ENCODE assay signal across 16 cellular contexts in genomic region chr17:8492121-8492520, GRCh38. TPM values are rescaled to one million over a fixed set of nuclear protein-coding genes. Genes with fewer than 3 reads are reported as not detected.
A peak's percentile ranks its signal among the peaks of the same experiment; 100 is the strongest.
DNase-seq lines count a peak whose midpoint lies in the region; ATAC-seq and TF ChIP-seq lines count a peak whose summit lies in the region.
"Had no signal": no experiment of that assay in that cellular context is flagged by ENCODE, and none has a peak within 500 bp of the region (broad histone marks: within the 10 kb centered on the region; RNA-seq: fewer than 3 reads in every experiment).

No MANE protein-coding gene starts in this region.

- TF ChIP-seq CTCF in GM23338 (conservative IDR thresholded peaks at IDR 0.05; ENCODE audit: low read depth in 2 of 2) (no peak), neural progenitor cell (IDR thresholded peaks at IDR 0.05) (no peak), endodermal cell (conservative IDR thresholded peaks at IDR 0.05) (no peak), hepatocyte (IDR thresholded peaks at IDR 0.05; ENCODE audit: poor library complexity) (no peak)

- DNase-seq in GM23338 (ENCODE audit: low spot score) (no peak), islet precursor cell (peak; percentile 35), neural progenitor cell (ENCODE audit: low spot score) (no peak), aorta (peak; percentile 30 to 69), endodermal cell (no peak), NCI-H1694 treated with DMSO at 0.1 percent for 48 hours (lab: John Stamatoyannopoulos, UW) (no peak), hepatocyte (ENCODE audit: low spot score) (no peak)
- DNase-seq: CD4-positive, alpha-beta memory T cell; DMS153; DMS79; GDM1; GOT3 had no signal

- H3K4me3 ChIP-seq in GM23338 (no peak overlapping the region), neural progenitor cell (no peak overlapping the region), aorta (ENCODE audit: low read length in 2 of 2) (no peak overlapping the region), endodermal cell (ENCODE audit: low read length) (no peak overlapping the region), hepatocyte (no peak overlapping the region)
- H3K4me3 ChIP-seq: A549, BLaER1 had no signal

- WGBS in aorta, 2 donors: 85 to 89% methylated on average over 17 of the region's 17 CpGs
- 96 to 98% methylated on average over 10 to 17 of the region's 17 CpGs for WGBS in endodermal cell (ENCODE audit: insufficient coverage in 1 of 2, insufficient read length in 1 of 2), 2 experiments
- 98% methylated on average over 16 of the region's 17 CpGs for WGBS in hepatocyte (ENCODE audit: low lambda C conversion rate, missing lambda C conversion rate)

- H3K36me3 Mint-ChIP-seq in GM23338 (ENCODE audit: low read depth) (peaks cover 96% of the 10 kb centered on the region), neural progenitor cell (peaks cover 53% of the 10 kb centered on the region), endodermal cell (ENCODE audit: low read depth) (peaks cover 93% of the 10 kb centered on the region)

- H3K79me2 ChIP-seq in GM23338 (replicated peaks; ENCODE audit: insufficient read depth): no peaks in the 10 kb centered on the region
- no peaks in the 10 kb centered on the region for H3K79me2 ChIP-seq in neural progenitor cell (ENCODE audit: low read depth)
- no peaks in the 10 kb centered on the region for H3K79me2 ChIP-seq in hepatocyte

- peaks cover 88% of the 10 kb centered on the region for H3K36me3 ChIP-seq in GM23338 (ENCODE audit: insufficient read depth)
- H3K36me3 ChIP-seq in neural progenitor cell: peaks cover 7% of the 10 kb centered on the region
- H3K36me3 ChIP-seq in aorta (ENCODE audit: control insufficient read depth in 1 of 2, insufficient read depth in 2 of 2, low read length in 1 of 2): peaks cover 0 to 36% of the 10 kb centered on the region in 2 donors
- peaks cover 100% of the 10 kb centered on the region for H3K36me3 ChIP-seq in endodermal cell (ENCODE audit: control insufficient read depth, insufficient read depth, low read length)
- H3K36me3 ChIP-seq in hepatocyte (replicated peaks; ENCODE audit: insufficient read depth, low read depth): no peaks in the 10 kb centered on the region

- no peaks in the 10 kb centered on the region for H3K4me1 Mint-ChIP-seq in GM23338
- H3K4me1 Mint-ChIP-seq in neural progenitor cell: no peaks in the 10 kb centered on the region
- H3K4me1 Mint-ChIP-seq in endodermal cell: no peaks in the 10 kb centered on the region
- H3K4me1 Mint-ChIP-seq: CD14-positive monocyte; CD4-positive, alpha-beta memory T cell had no signal

- H3K4me3 Mint-ChIP-seq in GM23338 (no peak overlapping the region), neural progenitor cell (no peak overlapping the region), endodermal cell (no peak overlapping the region)
- H3K4me3 Mint-ChIP-seq: CD14-positive monocyte; CD4-positive, alpha-beta memory T cell had no signal

- ATAC-seq in GM23338 (no peak), aorta (ENCODE audit: low FRiP score) (no peak)
- ATAC-seq: A549 had no signal

- no peak overlapping the region for H2AFZ ChIP-seq in GM23338
- H2AFZ ChIP-seq in neural progenitor cell (replicated peaks): no peak overlapping the region
- no peak overlapping the region for H2AFZ ChIP-seq in hepatocyte

- H3K9me2 ChIP-seq in GM23338 (ENCODE audit: insufficient read depth) (no peaks in the 10 kb centered on the region), hepatocyte (replicated peaks; ENCODE audit: insufficient read depth) (no peaks in the 10 kb centered on the region)

- H3K27ac ChIP-seq in GM23338 (ENCODE audit: low read depth): peak overlapping the region; percentile 26; the same call in 1 of the 2 replicates
- peak overlapping the region; percentile 37 for H3K27ac ChIP-seq in neural progenitor cell
- H3K27ac ChIP-seq in aorta (ENCODE audit: low read depth in 1 of 2, low read length in 2 of 2): no peak overlapping the region
- H3K27ac ChIP-seq in endodermal cell (ENCODE audit: low read depth, low read length): no peak overlapping the region
- no peak overlapping the region for H3K27ac ChIP-seq in hepatocyte
- H3K27ac ChIP-seq: 22Rv1, A549, BLaER1 had no signal

- intact Hi-C loops in aorta (cut with DNase I): no loop called here

- H3K4me1 ChIP-seq in GM23338 (ENCODE audit: insufficient read depth) (no peaks in the 10 kb centered on the region), neural progenitor cell (no peaks in the 10 kb centered on the region), aorta (ENCODE audit: control insufficient read depth in 1 of 2, insufficient read depth in 2 of 2, low read length in 2 of 2) (no peaks in the 10 kb centered on the region), endodermal cell (ENCODE audit: control insufficient read depth, insufficient read depth, low read length) (no peaks in the 10 kb centered on the region), hepatocyte (ENCODE audit: insufficient read depth) (no peaks in the 10 kb centered on the region)
- H3K4me1 ChIP-seq: A549 had no signal

- H3K27me3 Mint-ChIP-seq in GM23338 (ENCODE audit: insufficient read depth, low read depth, poor library complexity) (peaks cover 10% of the 10 kb centered on the region), neural progenitor cell (ENCODE audit: insufficient read depth, low read depth) (peaks cover 6% of the 10 kb centered on the region), endodermal cell (ENCODE audit: insufficient read depth) (no peaks in the 10 kb centered on the region)
- H3K27me3 Mint-ChIP-seq: CD4-positive, alpha-beta memory T cell had no signal

- H3F3A ChIP-seq in GM23338 (replicated peaks; ENCODE audit: low read depth) (0 out of 2 replicates have a peak, but pooled peaks cover 8% of the 10 kb centered on the region), neural progenitor cell (ENCODE audit: low read depth) (no peaks in the 10 kb centered on the region)

- H3K27ac Mint-ChIP-seq in GM23338 (no peak overlapping the region), neural progenitor cell (no peak overlapping the region), endodermal cell (no peak overlapping the region)
- H3K27ac Mint-ChIP-seq: CD14-positive monocyte had no signal

- peaks cover 5% of the 10 kb centered on the region for H4K20me1 ChIP-seq in GM23338 (replicated peaks; ENCODE audit: insufficient read depth)
- no peaks in the 10 kb centered on the region for H4K20me1 ChIP-seq in neural progenitor cell (ENCODE audit: low read depth)
- H4K20me1 ChIP-seq in hepatocyte (ENCODE audit: insufficient read depth, poor library complexity, severe bottlenecking): no peaks in the 10 kb centered on the region

- H3K4me2 ChIP-seq in GM23338 (no peak overlapping the region), neural progenitor cell (no peak overlapping the region), hepatocyte (no peak overlapping the region)
- H3K4me2 ChIP-seq: A549, BLaER1 had no signal

- H3K9me3 ChIP-seq in neural progenitor cell (ENCODE audit: low read depth) (no peaks in the 10 kb centered on the region), aorta (ENCODE audit: control insufficient read depth, low read length) (no peaks in the 10 kb centered on the region), endodermal cell (ENCODE audit: control insufficient read depth, low read length) (no peaks in the 10 kb centered on the region), hepatocyte (ENCODE audit: low read depth) (no peaks in the 10 kb centered on the region)
- H3K9me3 ChIP-seq: A549, BLaER1 had no signal

- no peaks in the 10 kb centered on the region for H3K9me3 Mint-ChIP-seq in GM23338
- no peaks in the 10 kb centered on the region for H3K9me3 Mint-ChIP-seq in neural progenitor cell
- H3K9me3 Mint-ChIP-seq in endodermal cell: no peaks in the 10 kb centered on the region

- H3K27me3 ChIP-seq in GM23338 (ENCODE audit: insufficient read depth) (no peaks in the 10 kb centered on the region), neural progenitor cell (no peaks in the 10 kb centered on the region), aorta (ENCODE audit: control insufficient read depth in 1 of 2, insufficient read depth in 2 of 2, low read length in 1 of 2) (no peaks in the 10 kb centered on the region), endodermal cell (ENCODE audit: control insufficient read depth, insufficient read depth, low read length, poor library complexity, severe bottlenecking) (no peaks in the 10 kb centered on the region), hepatocyte (no peaks in the 10 kb centered on the region)
- H3K27me3 ChIP-seq: BLaER1 had no signal

- H3K9ac ChIP-seq in neural progenitor cell (no peak overlapping the region), endodermal cell (ENCODE audit: extremely low read depth, low read length, poor library complexity, severe bottlenecking) (no peak overlapping the region)
- H3K9ac ChIP-seq: BLaER1 had no signal

TF ChIP-seq in GM23338, 12 proteins besides CTCF, POLR2A, EP300 and RAD21:
- no peak for TF ChIP-seq CREB1 (CRISPR knock-in tag; IDR thresholded peaks at IDR 0.05; ENCODE audit: low read depth)
- TF ChIP-seq JUNB (IDR thresholded peaks at IDR 0.05; ENCODE audit: unreplicated experiment): no peak
- TF ChIP-seq POLR2AphosphoS5 (IDR thresholded peaks at IDR 0.05; ENCODE audit: low read depth): no peak
- no peak for TF ChIP-seq STAT1 (IDR thresholded peaks at IDR 0.05; ENCODE audit: unreplicated experiment)
- no peak for TF ChIP-seq ZNF331 (CRISPR knock-in tag; IDR thresholded peaks at IDR 0.05; ENCODE audit: low read depth)
- TF ChIP-seq EZH2 (IDR thresholded peaks at IDR 0.05; ENCODE audit: low read depth, unreplicated experiment): no peak
- TF ChIP-seq ETS1 (IDR thresholded peaks at IDR 0.05): no peak
- no peak for TF ChIP-seq EZH2phosphoT487 (IDR thresholded peaks at IDR 0.05; ENCODE audit: unreplicated experiment)
- TF ChIP-seq ZNF114 (CRISPR knock-in tag; IDR thresholded peaks at IDR 0.05): no peak
- TF ChIP-seq NANOG (IDR thresholded peaks at IDR 0.05; ENCODE audit: borderline replicate concordance): no peak

RNA-seq across cellular contexts. Expression of gene NDEL1, which starts 56.4 kb away (rescaled TPM):
- 15.9 and 21.2 TPM in 2 replicates for total RNA-seq in GM23338 (2014; rRNA removed; shearing (Covaris generic))
- 21.6 and 26.0 TPM in 2 replicates for polyA plus RNA-seq in GM23338 (2016; fragmentation: Nextera tagmentation; extraction: Ambion mirVana)
- 26.9 and 31.6 TPM in 2 replicates for total RNA-seq in neural progenitor cell (ENCODE audit: low replicate concordance)
- total RNA-seq in aorta: 100 to 1,000 TPM; 110 to 135 TPM
- polyA plus RNA-seq in aorta: 10 to 100 TPM; 52.3 to 79.3 TPM
- total RNA-seq in endodermal cell: 10 to 100 TPM; 60.4 to 61.2 TPM
- polyA plus RNA-seq in endodermal cell (2013, experiment 1 of 2): 26.2 TPM
- 26.3 TPM for polyA plus RNA-seq in endodermal cell (2013, experiment 2 of 2)
- total RNA-seq in hepatocyte: 60.7 and 66.3 TPM in 2 replicates
- 46.1 and 51.1 TPM in 2 replicates for polyA plus RNA-seq in hepatocyte

Comparison
In these comparisons a context has a peak if more than half of its experiments do, and no peak if none do; other contexts are left out.
1. DNase-seq: peak in islet precursor cell (single experiment) and aorta (2 of 2); none in GM23338 (single experiment), neural progenitor cell (single experiment), endodermal cell (single experiment), NCI-H1694 treated with DMSO at 0.1 percent for 48 hours (single experiment) and hepatocyte (single experiment).
2. H3K27ac ChIP-seq: peak in GM23338 (single experiment) and neural progenitor cell (single experiment); none in aorta (0 of 2), endodermal cell (single experiment) and hepatocyte (single experiment).